Comparison of ENCODE assay signal across 9 cellular contexts in the genomic region with DNA sequence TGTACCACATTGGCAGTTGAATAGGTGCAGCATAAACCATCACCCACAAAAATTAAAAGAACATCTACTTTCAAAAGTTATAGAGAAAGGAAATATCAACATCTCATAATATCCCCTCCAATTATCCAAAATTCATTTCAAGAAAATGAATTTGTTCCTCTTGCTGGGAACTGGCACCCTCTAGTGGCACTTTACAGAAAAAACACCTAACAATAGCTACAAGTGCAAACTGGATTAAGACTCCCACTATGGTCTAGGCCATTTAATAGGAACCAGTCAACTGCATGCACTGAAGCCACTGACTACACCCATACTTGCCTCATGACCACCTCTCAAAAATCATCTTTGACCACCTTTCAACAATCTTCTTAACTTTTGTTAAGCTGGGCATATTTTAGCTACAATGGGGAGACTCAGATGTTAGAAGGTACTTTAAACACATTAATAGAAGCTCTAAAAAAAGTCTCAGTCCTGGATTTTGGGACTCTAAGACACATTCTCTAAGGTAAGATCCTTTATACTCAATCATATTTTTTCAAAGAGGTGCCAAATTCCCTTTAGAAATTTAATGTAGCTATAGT. TPM values are rescaled to one million over a fixed set of nuclear protein-coding genes. Genes with fewer than 3 reads are reported as not detected.
A peak's percentile ranks its signal among the peaks of the same experiment; 100 is the strongest.
DNase-seq lines count a peak whose midpoint lies in the region; ATAC-seq, FAIRE-seq and TF ChIP-seq lines count a peak whose summit lies in the region.
"Had no signal": no experiment of that assay in that cellular context is flagged by ENCODE, and none has a peak within 500 bp of the region (broad histone marks: within the 10 kb centered on the region; RNA-seq: fewer than 3 reads in every experiment).

No MANE protein-coding gene starts in this region.

- no peak for TF ChIP-seq RAD21 in HepG2 (CRISPR knock-in tag; IDR thresholded peaks at IDR 0.05)

- no peak for TF ChIP-seq POLR2A in HepG2 (IDR thresholded peaks at IDR 0.05; ENCODE audit: insufficient read depth in 1 of 2, low read depth in 2 of 2, low read length in 2 of 2)
- no peak for TF ChIP-seq POLR2A in vagina (IDR thresholded peaks at IDR 0.05)

- no peaks in the 10 kb centered on the region for H3K4me1 ChIP-seq in PC-9 (replicated peaks; ENCODE audit: insufficient read depth)
- H3K4me1 ChIP-seq in HepG2 (ENCODE audit: insufficient read depth, low read length) = no peaks in the 10 kb centered on the region
- peaks cover 4% of the 10 kb centered on the region for H3K4me1 ChIP-seq in vagina

- no peaks in the 10 kb centered on the region for H3K9me2 ChIP-seq in PC-9 (ENCODE audit: insufficient read depth)

- peaks cover 14% of the 10 kb centered on the region for H3F3A ChIP-seq in PC-9 (ENCODE audit: insufficient read depth, low read depth)

- POLR2A ChIA-PET in activated CD4-positive, alpha-beta memory T cell treated with anti-CD3 and anti-CD28 coated beads, Interleukin-2, amount 10 ng/mL, durations not matched to agents 7 days and 5 days (lab: Charles Lee) = interaction anchor here (0.7 to 1.2 kb wide), 5 partner anchors 17 to 203 kb away, joined by 3 to 5 read pairs (median 4); partner anchors contain the start of gene TRAF6
- POLR2A ChIA-PET in activated CD4-positive, alpha-beta memory T cell treated with anti-CD3 and anti-CD28 coated beads for 36 hours (lab: Charles Lee) = interaction anchor here (0.8 to 1.5 kb wide), 3 partner anchors 13 to 254 kb away, joined by 3 to 4 read pairs (median 3); no protein-coding TSS in a partner anchor
- POLR2A ChIA-PET in PC-9 (lab: Charles Lee; ENCODE audit: unreplicated experiment) = interaction anchor here (0.6 to 0.7 kb wide), 4 partner anchors 14 to 1203 kb away, joined by 5 to 22 read pairs (median 6); no protein-coding TSS in a partner anchor
- POLR2A ChIA-PET in HepG2 (lab: Yijun Ruan, JAX) = interaction anchor here (0.7 to 1.0 kb wide), 2 partner anchors 14 to 18 kb away, joined by 3 read pairs; partner anchors contain the start of gene TRAF6

- in situ Hi-C loops in HepG2 (cut with HindIII; ENCODE audit: extremely low pct_ligation_motif_present, low pct_unique_long_range_greater_than_20kb) = loop anchor here (10.0 to 25.0 kb wide), 2 partner anchors 58 to 881 kb away; partner anchors contain the start of gene FJX1

- H3K9me3 Mint-ChIP-seq in activated CD4-positive, alpha-beta memory T cell treated with anti-CD3 and anti-CD28 coated beads, Interleukin-2, amount 10 ng/mL, durations not matched to agents 7 days and 5 days = no peaks in the 10 kb centered on the region
- no peaks in the 10 kb centered on the region for H3K9me3 Mint-ChIP-seq in activated CD4-positive, alpha-beta memory T cell treated with anti-CD3 and anti-CD28 coated beads for 36 hours
- H3K9me3 Mint-ChIP-seq: dendritic cell treated with granulocyte-macrophage colony-stimulating factor and Interleukin-4, amounts not matched to agents 40 ng/mL and 50 ng/mL, for 4 days had no signal

- TF ChIP-seq EP300 in HepG2 (IDR thresholded peaks at IDR 0.05; ENCODE audit: low read depth in 2 of 2, low read length in 2 of 2) = no peak
- no peak for TF ChIP-seq EP300 in HepG2 (CRISPR knock-in tag; IDR thresholded peaks at IDR 0.05; ENCODE audit: borderline replicate concordance)

- peak; percentile 62 for ATAC-seq in HG03460 (IDR thresholded peaks at IDR 0.05; ENCODE audit: unreplicated experiment)
- peak; percentile 66; the same call in 2 of the 3 replicates for ATAC-seq in HepG2
- no peak for ATAC-seq in HG02798 (IDR thresholded peaks at IDR 0.05; ENCODE audit: poor library complexity, unreplicated experiment)

- H3K9ac ChIP-seq in HepG2 (ENCODE audit: insufficient read depth, low read depth, low read length) = no peak overlapping the region

- no peaks in the 10 kb centered on the region; the same call in 1 of the 2 replicates for H3K79me2 ChIP-seq in PC-9 (ENCODE audit: low read depth)
- no peaks in the 10 kb centered on the region for H3K79me2 ChIP-seq in HepG2 (ENCODE audit: insufficient read depth, low read length)

- H3K36me3 ChIP-seq in PC-9 (ENCODE audit: low read depth) (peaks cover 31% of the 10 kb centered on the region), HepG2 (replicated peaks in 1 of 2; ENCODE audit: control insufficient read depth in 1 of 2, insufficient read depth in 2 of 2, low read length in 2 of 2) (peaks cover 18 to 44% of the 10 kb centered on the region in 2 experiments), vagina (peaks cover 4 to 62% of the 10 kb centered on the region in 2 donors)

- H3K4me2 ChIP-seq in PC-9 = no peak overlapping the region
- H3K4me2 ChIP-seq in HepG2 (ENCODE audit: low read depth, low read length) = no peak overlapping the region

- H4K20me1 ChIP-seq in PC-9 (ENCODE audit: insufficient read depth) (no peaks in the 10 kb centered on the region), HepG2 (ENCODE audit: insufficient read depth, low read length) (0 out of 2 replicates have a peak, but pooled peaks cover 3% of the 10 kb centered on the region)

- intact Hi-C loops in activated CD4-positive, alpha-beta memory T cell treated with anti-CD3 and anti-CD28 coated beads for 36 hours (cut with micrococcal nuclease) = loop anchor here (1.0 kb wide), 3 partner anchors 140 to 201 kb away; no protein-coding TSS in a partner anchor
- intact Hi-C loops in PC-9 (cut with micrococcal nuclease; ENCODE audit: unreplicated experiment) (loop anchor here (5.0 to 10.0 kb wide), 3 partner anchors 438 to 1568 kb away; partner anchors contain the start of gene FJX1), HepG2 (cut with micrococcal nuclease; ENCODE audit: unreplicated experiment) (loop anchor here (1.0 kb wide), 1 partner anchor 186 kb away; no protein-coding TSS in a partner anchor), vagina (cut with DNase I) (no loop called here)

- H3K9me3 ChIP-seq in PC-9 (ENCODE audit: insufficient read depth, low read depth) (no peaks in the 10 kb centered on the region), HepG2 (ENCODE audit: low read length) (no peaks in the 10 kb centered on the region), vagina (no peaks in the 10 kb centered on the region)

- H3K4me1 Mint-ChIP-seq in activated CD4-positive, alpha-beta memory T cell treated with anti-CD3 and anti-CD28 coated beads, Interleukin-2, amount 10 ng/mL, durations not matched to agents 7 days and 5 days = peaks cover 15% of the 10 kb centered on the region
- peaks cover 16% of the 10 kb centered on the region for H3K4me1 Mint-ChIP-seq in activated CD4-positive, alpha-beta memory T cell treated with anti-CD3 and anti-CD28 coated beads for 36 hours (ENCODE audit: low read depth)

- no peak overlapping the region for H3K27ac ChIP-seq in PC-9
- no peak overlapping the region for H3K27ac ChIP-seq in HepG2 (ENCODE audit: extremely low read length, insufficient read depth, low read length)
- no peak overlapping the region for H3K27ac ChIP-seq in vagina

- TF ChIP-seq CTCF in PC-9 (conservative IDR thresholded peaks at IDR 0.05) (peak; percentile 95), HepG2 (CRISPR knock-in tag; IDR thresholded peaks at IDR 0.05) (peak; percentile 71), vagina (IDR thresholded peaks at IDR 0.05) (peak; percentile 3 to 67 (median 53))

- no peaks in the 10 kb centered on the region for H3K27me3 Mint-ChIP-seq in activated CD4-positive, alpha-beta memory T cell treated with anti-CD3 and anti-CD28 coated beads, Interleukin-2, amount 10 ng/mL, durations not matched to agents 7 days and 5 days
- no peaks in the 10 kb centered on the region for H3K27me3 Mint-ChIP-seq in activated CD4-positive, alpha-beta memory T cell treated with anti-CD3 and anti-CD28 coated beads for 36 hours
- H3K27me3 Mint-ChIP-seq: dendritic cell treated with granulocyte-macrophage colony-stimulating factor and Interleukin-4, amounts not matched to agents 40 ng/mL and 50 ng/mL, for 4 days had no signal

- FAIRE-seq in HepG2 (lab: Jason Lieb, UNC) = peak; percentile 64

- H3K27ac Mint-ChIP-seq in activated CD4-positive, alpha-beta memory T cell treated with anti-CD3 and anti-CD28 coated beads, Interleukin-2, amount 10 ng/mL, durations not matched to agents 7 days and 5 days = peak overlapping the region; percentile 18
- H3K27ac Mint-ChIP-seq in activated CD4-positive, alpha-beta memory T cell treated with anti-CD3 and anti-CD28 coated beads for 36 hours = no peak overlapping the region
- H3K27ac Mint-ChIP-seq: dendritic cell treated with granulocyte-macrophage colony-stimulating factor and Interleukin-4, amounts not matched to agents 40 ng/mL and 50 ng/mL, for 4 days had no signal

- DNase-seq in activated CD4-positive, alpha-beta memory T cell treated with anti-CD3 and anti-CD28 coated beads, Interleukin-2, amount 10 ng/mL, durations not matched to agents 7 days and 5 days = peak; percentile 34
- DNase-seq in activated CD4-positive, alpha-beta memory T cell treated with anti-CD3 and anti-CD28 coated beads for 36 hours = no peak
- DNase-seq in PC-9 = no peak
- DNase-seq in cerebellar cortex (ENCODE audit: low spot score) = peak; percentile 73
- peak; percentile 35 for DNase-seq in HepG2 (ENCODE audit: low spot score)
- no peak for DNase-seq in vagina (ENCODE audit: extremely low spot score in 2 of 2)

- peaks cover 55% of the 10 kb centered on the region for H3K36me3 Mint-ChIP-seq in activated CD4-positive, alpha-beta memory T cell treated with anti-CD3 and anti-CD28 coated beads, Interleukin-2, amount 10 ng/mL, durations not matched to agents 7 days and 5 days (ENCODE audit: low read depth)
- peaks cover 37% of the 10 kb centered on the region for H3K36me3 Mint-ChIP-seq in activated CD4-positive, alpha-beta memory T cell treated with anti-CD3 and anti-CD28 coated beads for 36 hours

- CTCF ChIA-PET in activated CD4-positive, alpha-beta memory T cell treated with anti-CD3 and anti-CD28 coated beads, Interleukin-2, amount 10 ng/mL, durations not matched to agents 7 days and 5 days (lab: Charles Lee) = interaction anchor here (0.6 to 5.0 kb wide), 44 partner anchors 9 to 671 kb away, joined by 3 to 152 read pairs (median 4); partner anchors contain the start of genes COMMD9, PRR5L and TRAF6
- CTCF ChIA-PET in activated CD4-positive, alpha-beta memory T cell treated with anti-CD3 and anti-CD28 coated beads for 36 hours (lab: Charles Lee) = interaction anchor here (0.6 to 4.1 kb wide), 57 partner anchors 9 to 877 kb away, joined by 3 to 205 read pairs (median 4); partner anchors contain the start of genes COMMD9, PRR5L and TRAF6
- CTCF ChIA-PET in PC-9 (lab: Charles Lee) (interaction anchor here (0.5 to 1.9 kb wide), 8 partner anchors 14 to 671 kb away, joined by 3 to 25 read pairs (median 6); no protein-coding TSS in a partner anchor), HepG2 (lab: Yijun Ruan, JAX; ENCODE audit: low intra/inter-chr PET ratio, low total read pairs) (interaction anchor here (2.1 kb wide), 1 partner anchor 186 kb away, joined by 18 read pairs; no protein-coding TSS in a partner anchor)

- no peak overlapping the region for H2AFZ ChIP-seq in PC-9
- no peak overlapping the region for H2AFZ ChIP-seq in HepG2 (ENCODE audit: low read length)

- H3K4me3 Mint-ChIP-seq in activated CD4-positive, alpha-beta memory T cell treated with anti-CD3 and anti-CD28 coated beads, Interleukin-2, amount 10 ng/mL, durations not matched to agents 7 days and 5 days = no peak overlapping the region
- no peak overlapping the region for H3K4me3 Mint-ChIP-seq in activated CD4-positive, alpha-beta memory T cell treated with anti-CD3 and anti-CD28 coated beads for 36 hours
- H3K4me3 Mint-ChIP-seq: dendritic cell treated with granulocyte-macrophage colony-stimulating factor and Interleukin-4, amounts not matched to agents 40 ng/mL and 50 ng/mL, for 4 days had no signal

- no peak overlapping the region for H3K4me3 ChIP-seq in PC-9
- H3K4me3 ChIP-seq in HepG2 (replicated peaks in 1 of 3; ENCODE audit: insufficient read depth in 1 of 3, low read depth in 2 of 3, low read length in 3 of 3) = no peak overlapping the region
- H3K4me3 ChIP-seq in vagina = no peak overlapping the region

- H3K27me3 ChIP-seq in PC-9 (ENCODE audit: insufficient read depth, low read depth) (no peaks in the 10 kb centered on the region), HepG2 (ENCODE audit: control insufficient read depth in 1 of 2, insufficient read depth in 2 of 2, low read length in 2 of 2) (no peaks in the 10 kb centered on the region), vagina (no peaks in the 10 kb centered on the region)

- BruUV-seq in PC-9 (replicated peaks; lab: Mats Ljungman, UMichigan) (no TSS peak), HepG2 (replicated peaks; lab: Mats Ljungman, UMichigan) (no TSS peak)

RNA-seq across cellular contexts. Expression of gene TRAF6, which starts 17.3 kb away (rescaled TPM):
- total RNA-seq in activated CD4-positive, alpha-beta memory T cell treated with anti-CD3 and anti-CD28 coated beads, Interleukin-2, amount 10 ng/mL, durations not matched to agents 7 days and 5 days = 10 to 100 TPM; 12.4 to 12.8 TPM
- total RNA-seq in activated CD4-positive, alpha-beta memory T cell treated with anti-CD3 and anti-CD28 coated beads for 36 hours = 10 to 100 TPM; 12.0 to 12.1 TPM
- total RNA-seq in PC-9 (2021) (8.0 and 9.2 TPM in 2 replicates), HepG2 (2016; rRNA removed; fragmentation: Illumina TruSeq; extraction: Trizol) (5.9 and 6.5 TPM in 2 replicates), vagina (10.6 TPM)
- 0.97 and 1.5 TPM in 2 replicates for total RNA-seq in HepG2 (2016; cell fraction: cytosol; rRNA removed; fragmentation: Illumina TruSeq; extraction: Trizol; ENCODE audit: low read depth)
- total RNA-seq in HepG2 (2016; cell fraction: insoluble cytoplasmic fraction; rRNA removed; fragmentation: Illumina TruSeq; extraction: Trizol) = 6.1 and 8.4 TPM in 2 replicates
- total RNA-seq in HepG2 (2016; cell fraction: membrane; rRNA removed; fragmentation: Illumina TruSeq; extraction: Trizol) = 2.9 and 3.1 TPM in 2 replicates
- 7.3 and 7.7 TPM in 2 replicates for total RNA-seq in HepG2 (2016; cell fraction: nucleus; rRNA removed; fragmentation: Illumina TruSeq; extraction: Trizol)
- polyA plus RNA-seq in HepG2 (2011; rRNA removed) = 3.3 and 3.8 TPM in 2 replicates
- 1.7 and 3.2 TPM in 2 replicates for polyA plus RNA-seq in HepG2 (2011; cell fraction: cytosol; rRNA removed)
- polyA plus RNA-seq in HepG2 (2011; cell fraction: nucleus; rRNA removed) = 3.8 and 4.1 TPM in 2 replicates
- polyA plus RNA-seq in HepG2 (2012) = 3.3 and 3.7 TPM in 2 replicates
- polyA plus RNA-seq in HepG2 (2016; cell fraction: cytosol; fragmentation: Illumina TruSeq; extraction: Trizol; ENCODE audit: low read depth) = 0.31 and 0.53 TPM in 2 replicates
- 5.9 and 6.0 TPM in 2 replicates for polyA plus RNA-seq in HepG2 (2016; cell fraction: insoluble cytoplasmic fraction; fragmentation: Illumina TruSeq; extraction: Trizol; ENCODE audit: low read depth)
- 0.86 and 0.92 TPM in 2 replicates for polyA plus RNA-seq in HepG2 (2016; cell fraction: membrane; fragmentation: Illumina TruSeq; extraction: Trizol; ENCODE audit: low read depth)
- 7.2 and 8.1 TPM in 2 replicates for polyA plus RNA-seq in HepG2 (2016; cell fraction: nucleus; fragmentation: Illumina TruSeq; extraction: Trizol; ENCODE audit: insufficient read depth, low read depth)
- 6.7 and 13.1 TPM in 2 replicates for polyA minus RNA-seq in HepG2 (2011; rRNA and poly(A)+ RNA removed; ENCODE audit: low replicate concordance)
- 2.2 and 4.3 TPM in 2 replicates for polyA minus RNA-seq in HepG2 (2011; cell fraction: cytosol; rRNA and poly(A)+ RNA removed)
- 15.3 and 18.3 TPM in 2 replicates for polyA minus RNA-seq in HepG2 (2011; cell fraction: nucleus; rRNA and poly(A)+ RNA removed)

Comparison
In these comparisons a context has a peak if more than half of its experiments do, and no peak if none do; other contexts are left out.
1. DNase-seq: peak in activated CD4-positive, alpha-beta memory T cell treated with anti-CD3 and anti-CD28 coated beads, Interleukin-2, amount 10 ng/mL, durations not matched to agents 7 days and 5 days (single experiment), cerebellar cortex (single experiment) and HepG2 (single experiment); none in activated CD4-positive, alpha-beta memory T cell treated with anti-CD3 and anti-CD28 coated beads for 36 hours (single experiment), PC-9 (0 of 2) and vagina (0 of 2).
2. Peak in every context shown above with its lines, with median percentiles within 50 percentile points of each other: CTCF ChIP-seq.